In the genomic region with DNA sequence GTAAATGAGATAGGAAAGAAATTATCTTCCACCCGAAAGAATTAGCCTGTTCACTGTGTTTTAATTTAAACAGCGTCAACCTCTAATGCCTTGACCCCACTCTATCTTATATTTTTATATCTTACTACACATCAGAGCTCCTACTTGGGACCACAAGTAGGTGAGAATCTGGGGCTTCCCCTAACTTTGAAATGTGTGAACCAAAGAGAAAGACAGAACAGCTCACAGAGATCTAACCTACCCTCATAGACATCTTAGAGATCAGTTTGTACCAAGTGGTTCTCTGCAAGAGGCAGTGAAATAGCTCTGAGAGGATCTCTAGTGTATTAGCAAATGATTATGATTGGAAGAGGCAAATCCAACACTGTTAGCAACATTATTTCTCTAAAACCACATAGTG, we compare ENCODE assay signal across 29 cellular contexts. TPM values are rescaled to one million over a fixed set of nuclear protein-coding genes. Genes with fewer than 3 reads are reported as not detected.
"Had no signal": no experiment of that assay in that cellular context is flagged by ENCODE, and none has a peak within 500 bp of the region (broad histone marks: within the 10 kb centered on the region; RNA-seq: fewer than 3 reads in every experiment).

No MANE protein-coding gene starts in this region.

- H3K27me3 ChIP-seq: ascending aorta, body of pancreas had no signal

- DNase-seq: activated CD4-positive, alpha-beta T cell treated with anti-CD3 and anti-CD28 coated beads for 1 hour; activated CD4-positive, alpha-beta T cell treated with anti-CD3 and anti-CD28 coated beads, Interleukin-2, amount 10 ng/mL, durations not matched to agents 24 days and 14 days; activated CD4-positive, alpha-beta T cell treated with anti-CD3 and anti-CD28 coated beads, Interleukin-2, amount 50 U/mL, for 48 hours; activated gamma-delta T cell treated with Interleukin-2 at 50 U/mL for 16 hours; activated naive CD4-positive, alpha-beta T cell treated with anti-CD3 and anti-CD28 coated beads, Interleukin-2, amount 10 ng/mL, durations not matched to agents 7 days and 5 days; activated naive CD8-positive, alpha-beta T cell treated with anti-CD3 and anti-CD28 coated beads, Interleukin-2, amount 10 ng/mL, durations not matched to agents 7 days and 5 days; activated T-cell treated with anti-CD3 and anti-CD28 coated beads for 4 hours; activated T-cell treated with anti-CD3 and anti-CD28 coated beads, Interleukin-2, amount 50 U/mL, for 48 hours; body of pancreas; central memory CD4-positive, alpha-beta T cell; NCI-H1092; NCI-H1417; NCI-H1930; NCI-H2171; NCI-H2227 treated with DMSO at 0.1 percent for 48 hours; NCI-H526; NCI-H82; NK-92 treated with Interleukin-12 subunit alpha and Interleukin-12 subunit beta, amount 100 ng/mL, for 24 hours; PC-3; SHP77; SW 1271 had no signal

- ATAC-seq: body of pancreas, PC-3, SK-N-SH treated with all-trans-retinoic acid at 6 μM for 48 hours had no signal

- H3K4me1 ChIP-seq: ascending aorta, body of pancreas, SJSA1 had no signal

- H3K9ac ChIP-seq: KMS-11 had no signal

- H3K36me3 ChIP-seq: ascending aorta, SJSA1 had no signal

- H3K9me3 ChIP-seq: ascending aorta, body of pancreas, SJSA1 had no signal

- H3K4me3 Mint-ChIP-seq: activated CD4-positive, alpha-beta T cell treated with anti-CD3 and anti-CD28 coated beads, Interleukin-2, amount 10 ng/mL, durations not matched to agents 24 days and 14 days; activated naive CD4-positive, alpha-beta T cell treated with anti-CD3 and anti-CD28 coated beads, Interleukin-2, amount 10 ng/mL, durations not matched to agents 7 days and 5 days; activated naive CD8-positive, alpha-beta T cell treated with anti-CD3 and anti-CD28 coated beads, Interleukin-2, amount 10 ng/mL, durations not matched to agents 7 days and 5 days; T-helper 1 cell treated with Interleukin-12 subunit alpha and Interleukin-12 subunit beta and Interleukin-4 antibody, amounts not matched to agents 30 μg/mL and 1 μg/mL, for 36 hours had no signal

- H3K27ac Mint-ChIP-seq: activated CD4-positive, alpha-beta T cell treated with anti-CD3 and anti-CD28 coated beads, Interleukin-2, amount 10 ng/mL, durations not matched to agents 24 days and 14 days; activated naive CD4-positive, alpha-beta T cell treated with anti-CD3 and anti-CD28 coated beads, Interleukin-2, amount 10 ng/mL, durations not matched to agents 7 days and 5 days; activated naive CD8-positive, alpha-beta T cell treated with anti-CD3 and anti-CD28 coated beads, Interleukin-2, amount 10 ng/mL, durations not matched to agents 7 days and 5 days; activated T-helper 2 cell treated with anti-CD3 and anti-CD28 coated beads, Interferon-gamma antibody, Interleukin-2, Interleukin-4, amounts not matched to agents 10 μg/mL and 5 μg/mL and 100 μg/mL, durations not matched to agents 14 hours and 24 hours and 36 hours; T-helper 1 cell treated with Interleukin-12 subunit alpha and Interleukin-12 subunit beta and Interleukin-4 antibody, amounts not matched to agents 30 μg/mL and 1 μg/mL, for 36 hours had no signal

- H3K4me3 ChIP-seq: ascending aorta, body of pancreas, SJSA1 had no signal

- H3K4me2 ChIP-seq: KMS-11 had no signal

- H3K27me3 Mint-ChIP-seq: activated naive CD4-positive, alpha-beta T cell treated with anti-CD3 and anti-CD28 coated beads, Interleukin-2, amount 10 ng/mL, durations not matched to agents 7 days and 5 days had no signal

- H3K27ac ChIP-seq: ascending aorta, body of pancreas, KMS-11, SJSA1 had no signal

- H3K4me1 Mint-ChIP-seq: activated naive CD8-positive, alpha-beta T cell treated with anti-CD3 and anti-CD28 coated beads, Interleukin-2, amount 10 ng/mL, durations not matched to agents 7 days and 5 days had no signal

RNA-seq across cellular contexts. Expression of gene PYHIN1, which starts 47.4 kb away (rescaled TPM):
- total RNA-seq: bronchial epithelial cell, NCI-H460, PC-3, SJSA1 had no signal
